ENCODE assay signal across 11 cellular contexts in genomic region chr14:99645545-99646505, GRCh38. TPM values are rescaled to one million over a fixed set of nuclear protein-coding genes. Genes with fewer than 3 reads are reported as not detected.
A peak's percentile ranks its signal among the peaks of the same experiment; 100 is the strongest.
DNase-seq lines count a peak whose midpoint lies in the region; ATAC-seq lines count a peak whose summit lies in the region.
"Had no signal": no experiment of that assay in that cellular context is flagged by ENCODE, and none has a peak within 500 bp of the region (broad histone marks: within the 10 kb centered on the region; RNA-seq: fewer than 3 reads in every experiment).

No MANE protein-coding gene starts in this region.

- H3K9ac ChIP-seq in adipocyte (ENCODE audit: low read length) (peak overlapping the region; percentile 79), rectal smooth muscle tissue (ENCODE audit: low read length) (no peak overlapping the region)

- POLR2A ChIA-PET in CD4-positive, alpha-beta memory T cell (lab: Charles Lee; ENCODE audit: partially characterized antibody): no interaction called here

- peaks cover 0 to 5% (median 2%) of the 10 kb centered on the region in 4 donors for H3K4me1 Mint-ChIP-seq in CD4-positive, alpha-beta memory T cell

- no peaks in the 10 kb centered on the region for H3K4me1 ChIP-seq in CD4-positive, alpha-beta memory T cell (ENCODE audit: insufficient read depth, low read length)
- peaks cover 7% of the 10 kb centered on the region for H3K4me1 ChIP-seq in adipocyte (ENCODE audit: control insufficient read depth, insufficient read depth, low read length)
- no peaks in the 10 kb centered on the region for H3K4me1 ChIP-seq in right cardiac atrium (ENCODE audit: control insufficient read depth, insufficient read depth, low read length)
- peaks cover 4% of the 10 kb centered on the region for H3K4me1 ChIP-seq in rectal smooth muscle tissue (ENCODE audit: control insufficient read depth, insufficient read depth, low read length)

- no peaks in the 10 kb centered on the region for H3K36me3 Mint-ChIP-seq in CD4-positive, alpha-beta memory T cell

- peaks cover 5% of the 10 kb centered on the region for H3K27me3 ChIP-seq in CD4-positive, alpha-beta memory T cell (ENCODE audit: insufficient read depth, low read length)
- H3K27me3 ChIP-seq in adipocyte (replicated peaks; ENCODE audit: control insufficient read depth, insufficient read depth, low read length) (no peaks in the 10 kb centered on the region), right cardiac atrium (ENCODE audit: control insufficient read depth, insufficient read depth) (no peaks in the 10 kb centered on the region), rectal smooth muscle tissue (ENCODE audit: control insufficient read depth, insufficient read depth, low read length) (no peaks in the 10 kb centered on the region)

- H3K9me3 Mint-ChIP-seq in CD4-positive, alpha-beta memory T cell: no peaks in the 10 kb centered on the region

- ATAC-seq in right cardiac atrium: no peak
- no peak for ATAC-seq in GM19328 (IDR thresholded peaks at IDR 0.05; ENCODE audit: unreplicated experiment)
- no peak for ATAC-seq in HG02763 (IDR thresholded peaks at IDR 0.05; ENCODE audit: unreplicated experiment)
- no peak for ATAC-seq in GM21515 (IDR thresholded peaks at IDR 0.05; ENCODE audit: unreplicated experiment)

- no peak overlapping the region for H3K27ac Mint-ChIP-seq in CD4-positive, alpha-beta memory T cell

- H3K4me3 ChIP-seq in CD4-positive, alpha-beta memory T cell (ENCODE audit: low read length in 2 of 2): no peak overlapping the region
- H3K4me3 ChIP-seq in adipocyte (ENCODE audit: low read length) (peak overlapping the region; percentile 71), right cardiac atrium (ENCODE audit: low read length) (peak overlapping the region; percentile 55), rectal smooth muscle tissue (ENCODE audit: low read length) (peak overlapping the region; percentile 61)

- peaks cover 14 to 26% of the 10 kb centered on the region in 2 donors for H3K27me3 Mint-ChIP-seq in CD4-positive, alpha-beta memory T cell

- H3K27ac ChIP-seq in CD4-positive, alpha-beta memory T cell (ENCODE audit: low read depth, low read length): no peak overlapping the region
- no peak overlapping the region for H3K27ac ChIP-seq in right cardiac atrium (ENCODE audit: low read length)
- no peak overlapping the region for H3K27ac ChIP-seq in rectal smooth muscle tissue (ENCODE audit: low read depth, low read length)

- CTCF ChIA-PET in CD4-positive, alpha-beta memory T cell (lab: Charles Lee; ENCODE audit: partially characterized antibody): interaction anchor here (0.6 kb wide), 1 partner anchor 290 kb away, joined by 3 read pairs; no protein-coding TSS in a partner anchor

- H3K9me3 ChIP-seq in CD4-positive, alpha-beta memory T cell (ENCODE audit: control insufficient read depth in 1 of 2, low read length in 2 of 2): no peaks in the 10 kb centered on the region
- H3K9me3 ChIP-seq in adipocyte (ENCODE audit: control insufficient read depth, low read length) (no peaks in the 10 kb centered on the region), right cardiac atrium (ENCODE audit: control insufficient read depth, low read length) (no peaks in the 10 kb centered on the region)

- intact Hi-C loops in CD4-positive, alpha-beta memory T cell (cut with micrococcal nuclease): no loop called here
- intact Hi-C loops in right cardiac atrium (cut with DNase I): no loop called here

- DNase-seq in CD4-positive, alpha-beta memory T cell: no peak
- DNase-seq in adipocyte (ENCODE audit: low read depth) (no peak), right cardiac atrium (peak in 2 of 3 donors; percentile 62 to 63)
- DNase-seq in activated effector memory CD4-positive, alpha-beta T cell treated with Interleukin-2 at 50 U/mL for 16 hours: no peak
- DNase-seq: HCEC 1CT, NCI-H2171 had no signal

- H3K36me3 ChIP-seq in CD4-positive, alpha-beta memory T cell (ENCODE audit: insufficient read depth, low read length): no peaks in the 10 kb centered on the region
- H3K36me3 ChIP-seq in adipocyte (ENCODE audit: control insufficient read depth, insufficient read depth, low read length, severe bottlenecking) (no peaks in the 10 kb centered on the region), rectal smooth muscle tissue (ENCODE audit: control insufficient read depth, insufficient read depth, low read length) (no peaks in the 10 kb centered on the region)

- peak overlapping the region in 5 of 8 donors; percentile 30 to 61 (median 40) for H3K4me3 Mint-ChIP-seq in CD4-positive, alpha-beta memory T cell

- WGBS in right cardiac atrium: 46% methylated on average over 32 of the region's 32 CpGs

RNA-seq across cellular contexts. Expression of gene HHIPL1, which starts 0.9 kb away (rescaled TPM):
- total RNA-seq in CD4-positive, alpha-beta memory T cell: under 1 TPM; 0.35 to 0.42 TPM
- not detected for polyA plus RNA-seq in CD4-positive, alpha-beta memory T cell
- 1 to 10 TPM; 1.9 to 3.4 (median 2.5) TPM for total RNA-seq in right cardiac atrium
- polyA plus RNA-seq in right cardiac atrium: 0.75 TPM

RNA-seq across cellular contexts. Expression of gene CYP46A1, which starts 38.3 kb away (rescaled TPM):
- under 1 TPM; 0.15 to 0.36 TPM for total RNA-seq in CD4-positive, alpha-beta memory T cell
- not detected for polyA plus RNA-seq in CD4-positive, alpha-beta memory T cell
- 1 to 10 TPM; 5.7 to 9.2 (median 7.9) TPM for total RNA-seq in right cardiac atrium
- polyA plus RNA-seq in right cardiac atrium: 5.8 TPM
- total RNA-seq: SK-MEL-5 had no signal

RNA-seq across cellular contexts. Expression of gene CCDC85C, which starts 41.8 kb away (rescaled TPM):
- 10 to 100 TPM; 14.1 to 14.4 TPM for total RNA-seq in CD4-positive, alpha-beta memory T cell
- polyA plus RNA-seq in CD4-positive, alpha-beta memory T cell: 1 to 10 TPM in 1 of 2 donors, under 1 TPM in 1; 0.36 to 1.8 TPM
- 10 to 100 TPM; 21.0 to 23.3 (median 22.0) TPM for total RNA-seq in right cardiac atrium
- 31.5 TPM for polyA plus RNA-seq in right cardiac atrium

Comparison
In these comparisons a context has a peak if more than half of its experiments do, and no peak if none do; other contexts are left out.
1. DNase-seq: peak in right cardiac atrium (2 of 3); none in CD4-positive, alpha-beta memory T cell (0 of 5), adipocyte (single experiment) and activated effector memory CD4-positive, alpha-beta T cell treated with Interleukin-2 at 50 U/mL for 16 hours (single experiment).
2. H3K4me3 ChIP-seq: peak in adipocyte (single experiment), right cardiac atrium (single experiment) and rectal smooth muscle tissue (single experiment); none in CD4-positive, alpha-beta memory T cell (0 of 2).
3. RNA of gene CYP46A1, which starts 38.3 kb away (total RNA-seq): 5.7 to 9.2 TPM in right cardiac atrium; 0.15 to 0.36 TPM in CD4-positive, alpha-beta memory T cell; every median in the first group is over 4 times any median in the second.